14 cellular contexts compared by ENCODE assay signal in genomic region chr14:105290598-105291356, GRCh38. TPM values are rescaled to one million over a fixed set of nuclear protein-coding genes. Genes with fewer than 3 reads are reported as not detected.
DNase-seq lines count a peak whose midpoint lies in the region; ATAC-seq and TF ChIP-seq lines count a peak whose summit lies in the region.
"Had no signal": no experiment of that assay in that cellular context is flagged by ENCODE, and none has a peak within 500 bp of the region (broad histone marks: within the 10 kb centered on the region; RNA-seq: fewer than 3 reads in every experiment).

No MANE protein-coding gene starts in this region.

- H3K4me1 ChIP-seq in CD8-positive, alpha-beta T cell (ENCODE audit: insufficient read depth, low read length) = peaks cover 41% of the 10 kb centered on the region
- H3K4me1 ChIP-seq in GM23338 (ENCODE audit: insufficient read depth) = no peaks in the 10 kb centered on the region
- peaks cover 11% of the 10 kb centered on the region for H3K4me1 ChIP-seq in mesenchymal stem cell (ENCODE audit: control insufficient read depth, insufficient read depth, low read depth, low read length)

- ATAC-seq in CD8-positive, alpha-beta T cell = peak; percentile 39
- ATAC-seq in GM23338 (peak; percentile 71), GM19328 (IDR thresholded peaks at IDR 0.05; ENCODE audit: unreplicated experiment) (no peak), GM21737 (IDR thresholded peaks at IDR 0.05; ENCODE audit: unreplicated experiment) (no peak)
- ATAC-seq in activated naive CD8-positive, alpha-beta T cell treated with anti-CD3 and anti-CD28 coated beads, Interleukin-2, amount 50 U/mL, for 24 hours = no peak
- ATAC-seq: PC-3 had no signal

- H3K18ac ChIP-seq in mesenchymal stem cell (ENCODE audit: low read depth in 1 of 2, low read length in 2 of 2) = no peak overlapping the region

- no peaks in the 10 kb centered on the region for H3K27me3 Mint-ChIP-seq in CD8-positive, alpha-beta T cell (ENCODE audit: low read depth)
- H3K27me3 Mint-ChIP-seq in GM23338 (ENCODE audit: insufficient read depth, low read depth, poor library complexity) = no peaks in the 10 kb centered on the region
- H3K27me3 Mint-ChIP-seq in activated naive CD8-positive, alpha-beta T cell treated with anti-CD3 and anti-CD28 coated beads, Interleukin-2, amount 50 U/mL, for 24 hours = no peaks in the 10 kb centered on the region

- no peak overlapping the region for H2AFZ ChIP-seq in GM23338
- H2AFZ ChIP-seq in mesenchymal stem cell (ENCODE audit: low read depth, low read length) = no peak overlapping the region

- H3K9ac ChIP-seq in mesenchymal stem cell (ENCODE audit: low read length) = no peak overlapping the region
- H3K9ac ChIP-seq: KMS-11 had no signal

- peak overlapping the region; percentile 34 for H4K91ac ChIP-seq in mesenchymal stem cell (ENCODE audit: low read length)

- no peaks in the 10 kb centered on the region for H3K36me3 ChIP-seq in CD8-positive, alpha-beta T cell (ENCODE audit: insufficient read depth, low read length)
- H3K36me3 ChIP-seq in GM23338 (ENCODE audit: insufficient read depth) (no peaks in the 10 kb centered on the region), mesenchymal stem cell (ENCODE audit: control insufficient read depth in 1 of 2, insufficient read depth in 2 of 2, low read depth in 1 of 2, low read length in 2 of 2) (peaks cover 0 to 16% of the 10 kb centered on the region in 2 experiments)

- H3K4ac ChIP-seq in mesenchymal stem cell (ENCODE audit: low read depth in 1 of 2, low read length in 2 of 2) = no peak overlapping the region

- no peaks in the 10 kb centered on the region for H3K9me3 Mint-ChIP-seq in CD8-positive, alpha-beta T cell
- H3K9me3 Mint-ChIP-seq in GM23338 = no peaks in the 10 kb centered on the region
- H3K9me3 Mint-ChIP-seq in activated naive CD8-positive, alpha-beta T cell treated with anti-CD3 and anti-CD28 coated beads, Interleukin-2, amount 50 U/mL, for 24 hours = no peaks in the 10 kb centered on the region

- peaks cover 39% of the 10 kb centered on the region for H3K79me2 ChIP-seq in GM23338 (replicated peaks; ENCODE audit: insufficient read depth)

- no peak overlapping the region for H3K27ac ChIP-seq in CD8-positive, alpha-beta T cell (ENCODE audit: low read depth, low read length)
- H3K27ac ChIP-seq in GM23338 (ENCODE audit: low read depth) (no peak overlapping the region), mesenchymal stem cell (ENCODE audit: low read length, poor library complexity, severe bottlenecking) (no peak overlapping the region)
- H3K27ac ChIP-seq: KMS-11, testis had no signal

- intact Hi-C loops in CD8-positive, alpha-beta T cell (cut with DNase I, micrococcal nuclease) = no loop called here

- POLR2A ChIA-PET in CD8-positive, alpha-beta T cell (lab: Charles Lee) = no interaction called here

- no peak overlapping the region for H2BK5ac ChIP-seq in mesenchymal stem cell (ENCODE audit: low read depth, low read length, poor library complexity, severe bottlenecking)

- H3K27ac Mint-ChIP-seq in CD8-positive, alpha-beta T cell = no peak overlapping the region
- H3K27ac Mint-ChIP-seq in GM23338 = no peak overlapping the region
- H3K27ac Mint-ChIP-seq in activated naive CD8-positive, alpha-beta T cell treated with anti-CD3 and anti-CD28 coated beads, Interleukin-2, amount 50 U/mL, for 24 hours = peak overlapping the region; percentile 51

- no peak overlapping the region for H2BK120ac ChIP-seq in mesenchymal stem cell (ENCODE audit: low read depth, low read length)

- no peak overlapping the region for H3K4me3 ChIP-seq in CD8-positive, alpha-beta T cell (ENCODE audit: low read depth, low read length)
- H3K4me3 ChIP-seq in GM23338 (no peak overlapping the region), mesenchymal stem cell (ENCODE audit: insufficient read depth in 1 of 2, low read depth in 1 of 2, low read length in 2 of 2) (no peak overlapping the region)
- H3K4me3 ChIP-seq: testis had no signal

- no peak overlapping the region for H2BK15ac ChIP-seq in mesenchymal stem cell (ENCODE audit: low read depth, poor library complexity, severe bottlenecking)

- H3K4me3 Mint-ChIP-seq in CD8-positive, alpha-beta T cell = no peak overlapping the region
- no peak overlapping the region for H3K4me3 Mint-ChIP-seq in GM23338
- H3K4me3 Mint-ChIP-seq in activated naive CD8-positive, alpha-beta T cell treated with anti-CD3 and anti-CD28 coated beads, Interleukin-2, amount 50 U/mL, for 24 hours = no peak overlapping the region

- WGBS in mesenchymal stem cell = 87% methylated on average over 14 of the region's 14 CpGs

- peaks cover 42% of the 10 kb centered on the region for H3K4me1 Mint-ChIP-seq in CD8-positive, alpha-beta T cell (ENCODE audit: low read depth)
- H3K4me1 Mint-ChIP-seq in GM23338 = no peaks in the 10 kb centered on the region
- H3K4me1 Mint-ChIP-seq in activated naive CD8-positive, alpha-beta T cell treated with anti-CD3 and anti-CD28 coated beads, Interleukin-2, amount 50 U/mL, for 24 hours = peaks cover 43% of the 10 kb centered on the region

- H3K4me2 ChIP-seq in GM23338 (no peak overlapping the region), mesenchymal stem cell (ENCODE audit: low read length, poor library complexity, severe bottlenecking) (no peak overlapping the region)
- H3K4me2 ChIP-seq: KMS-11 had no signal

- no peaks in the 10 kb centered on the region for H3K9me2 ChIP-seq in GM23338 (ENCODE audit: insufficient read depth)

- DNase-seq in CD8-positive, alpha-beta T cell = peak in 3 of 7 experiments; percentile 16 to 59 (median 42)
- DNase-seq in GM23338 (ENCODE audit: low spot score) (peak; percentile 42), mesenchymal stem cell (no peak), D341Med (ENCODE audit: low spot score) (no peak)
- DNase-seq in activated naive CD8-positive, alpha-beta T cell treated with anti-CD3 and anti-CD28 coated beads, Interleukin-2, amount 50 U/mL, for 24 hours = no peak
- DNase-seq in effector CD8-positive, alpha-beta T cell (lab: John Stamatoyannopoulos, UW) = no peak
- DNase-seq: activated CD8-positive, alpha-beta memory T cell treated with anti-CD3 and anti-CD28 coated beads, Interleukin-2, amount 50 U/mL, for 4 hours; Calu3; midbrain; PC-3; testis had no signal

- H2AK5ac ChIP-seq in mesenchymal stem cell (ENCODE audit: low read length, severe bottlenecking) = no peak overlapping the region

- H3K27me3 ChIP-seq in CD8-positive, alpha-beta T cell (ENCODE audit: insufficient read depth, low read length) = no peaks in the 10 kb centered on the region
- H3K27me3 ChIP-seq in GM23338 (ENCODE audit: insufficient read depth) (no peaks in the 10 kb centered on the region), mesenchymal stem cell (ENCODE audit: control insufficient read depth in 1 of 2, insufficient read depth in 1 of 2, low read length in 2 of 2) (no peaks in the 10 kb centered on the region)
- H3K27me3 ChIP-seq: testis had no signal

- TF ChIP-seq CTCF in CD8-positive, alpha-beta T cell (IDR thresholded peaks at IDR 0.05) = no peak
- peak; percentile 24 to 43; a peak in 3 of 4 replicates for TF ChIP-seq CTCF in GM23338 (conservative IDR thresholded peaks at IDR 0.05; ENCODE audit: low read depth in 2 of 2)

- peaks cover 2% of the 10 kb centered on the region for H3K36me3 Mint-ChIP-seq in CD8-positive, alpha-beta T cell
- H3K36me3 Mint-ChIP-seq in GM23338 (ENCODE audit: low read depth) = no peaks in the 10 kb centered on the region
- H3K36me3 Mint-ChIP-seq in activated naive CD8-positive, alpha-beta T cell treated with anti-CD3 and anti-CD28 coated beads, Interleukin-2, amount 50 U/mL, for 24 hours (ENCODE audit: low read depth) = no peaks in the 10 kb centered on the region

- H3K9me3 ChIP-seq in CD8-positive, alpha-beta T cell (ENCODE audit: low read length) = no peaks in the 10 kb centered on the region
- no peaks in the 10 kb centered on the region for H3K9me3 ChIP-seq in mesenchymal stem cell (ENCODE audit: control insufficient read depth, low read length)
- H3K9me3 ChIP-seq: testis had no signal

- H3F3A ChIP-seq in GM23338 (replicated peaks; ENCODE audit: low read depth) = no peaks in the 10 kb centered on the region

- H2BK12ac ChIP-seq in mesenchymal stem cell (ENCODE audit: low read length in 2 of 2) = no peak overlapping the region

- H3K23ac ChIP-seq in mesenchymal stem cell (ENCODE audit: low read length in 2 of 2) = no peak overlapping the region

- H4K20me1 ChIP-seq in GM23338 (replicated peaks; ENCODE audit: insufficient read depth) = peaks cover 5% of the 10 kb centered on the region

- no peak overlapping the region for H3K14ac ChIP-seq in mesenchymal stem cell (ENCODE audit: low read length in 2 of 2)

- H4K8ac ChIP-seq in mesenchymal stem cell (ENCODE audit: low read length) = no peak overlapping the region

- H3K79me1 ChIP-seq in mesenchymal stem cell (replicated peaks; ENCODE audit: low read length, poor library complexity, severe bottlenecking) = peaks cover 66% of the 10 kb centered on the region

- CTCF ChIA-PET in CD8-positive, alpha-beta T cell (lab: Charles Lee) = interaction anchor here (1.0 kb wide), 1 partner anchor 11 kb away, joined by 3 read pairs; no protein-coding TSS in a partner anchor

TF ChIP-seq in GM23338, 12 proteins besides CTCF, POLR2A, EP300 and RAD21 (continues in another document):
- no peak for TF ChIP-seq STAT1 (IDR thresholded peaks at IDR 0.05; ENCODE audit: unreplicated experiment)
- no peak for TF ChIP-seq ETS1 (IDR thresholded peaks at IDR 0.05)

RNA-seq across cellular contexts. Expression of gene BRF1, which starts 10.0 kb away (rescaled TPM):
- 10 to 100 TPM; 60.0 to 61.2 TPM for total RNA-seq in CD8-positive, alpha-beta T cell
- 27.8 and 29.9 TPM in 2 replicates for total RNA-seq in GM23338 (2014; rRNA removed; shearing (Covaris generic))
- 7.6 and 8.6 TPM in 2 replicates for polyA plus RNA-seq in GM23338 (2016; fragmentation: Nextera tagmentation; extraction: Ambion mirVana)
- 11.5 TPM for polyA plus RNA-seq in mesenchymal stem cell (2013, experiment 1 of 2)
- polyA plus RNA-seq in mesenchymal stem cell (2013, experiment 2 of 2) = 11.0 TPM

RNA-seq across cellular contexts. Expression of gene PACS2, which starts 23.8 kb away (rescaled TPM):
- total RNA-seq in CD8-positive, alpha-beta T cell = 10 to 100 TPM; 46.5 to 56.1 TPM
- 67.7 and 79.0 TPM in 2 replicates for total RNA-seq in GM23338 (2014; rRNA removed; shearing (Covaris generic))
- 22.5 and 27.5 TPM in 2 replicates for polyA plus RNA-seq in GM23338 (2016; fragmentation: Nextera tagmentation; extraction: Ambion mirVana)
- polyA plus RNA-seq in mesenchymal stem cell (2013, experiment 1 of 2) = 39.0 TPM
- polyA plus RNA-seq in mesenchymal stem cell (2013, experiment 2 of 2) = 35.9 TPM

RNA-seq across cellular contexts. Expression of gene BTBD6, which starts 42.4 kb away (rescaled TPM):
- 10 to 100 TPM; 34.1 to 34.4 TPM for total RNA-seq in CD8-positive, alpha-beta T cell
- 11.6 and 12.1 TPM in 2 replicates for total RNA-seq in GM23338 (2014; rRNA removed; shearing (Covaris generic))
- polyA plus RNA-seq in GM23338 (2016; fragmentation: Nextera tagmentation; extraction: Ambion mirVana) = 2.2 and 3.2 TPM in 2 replicates
- polyA plus RNA-seq in mesenchymal stem cell (2013, experiment 1 of 2) = 21.9 TPM
- polyA plus RNA-seq in mesenchymal stem cell (2013, experiment 2 of 2) = 23.4 TPM

Comparison
In these comparisons a context has a peak if more than half of its experiments do, and no peak if none do; other contexts are left out.
1. ATAC-seq: peak in CD8-positive, alpha-beta T cell (single experiment) and GM23338 (single experiment); none in activated naive CD8-positive, alpha-beta T cell treated with anti-CD3 and anti-CD28 coated beads, Interleukin-2, amount 50 U/mL, for 24 hours (single experiment), GM19328 (single experiment) and GM21737 (single experiment).